ENCODE assay signal across 1 cellular context in the genomic region with DNA sequence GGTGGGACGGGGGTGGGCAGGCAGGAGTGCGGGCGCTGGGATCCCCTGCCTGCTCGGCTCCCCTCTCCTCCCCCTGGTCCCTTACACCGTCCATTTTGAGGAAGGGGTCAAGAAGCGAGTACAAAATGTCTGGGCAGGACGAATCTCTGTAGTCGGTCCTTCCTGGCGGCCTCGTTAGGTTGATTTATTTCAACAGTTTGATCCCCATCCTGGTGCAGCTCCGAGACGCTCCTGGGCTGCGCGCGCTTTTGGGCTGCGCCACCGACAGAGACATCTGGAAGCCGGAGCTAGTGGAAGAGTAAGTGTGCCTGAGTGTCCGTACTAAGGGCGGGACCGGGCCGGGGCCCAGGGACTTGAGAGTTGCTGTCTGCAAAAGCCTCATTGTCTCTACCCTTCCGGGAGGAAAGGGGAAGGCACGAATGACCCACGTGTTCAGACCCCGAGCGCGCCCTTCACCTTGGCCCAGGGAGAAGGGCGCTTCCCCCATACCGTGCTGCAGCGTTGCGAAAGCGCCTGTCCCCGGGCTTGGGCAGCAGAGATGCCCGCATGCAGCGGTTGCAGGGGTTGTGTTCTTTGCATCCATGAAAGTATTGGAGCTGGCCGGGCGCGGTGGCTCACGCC.
TF ChIP-seq lines count a peak whose summit lies in the region.

No MANE protein-coding gene starts in this region.

TF ChIP-seq in HepG2, 621 proteins besides CTCF, POLR2A, EP300 and RAD21 (continued from another document and continues in another):
- TF ChIP-seq, protein P1, sequence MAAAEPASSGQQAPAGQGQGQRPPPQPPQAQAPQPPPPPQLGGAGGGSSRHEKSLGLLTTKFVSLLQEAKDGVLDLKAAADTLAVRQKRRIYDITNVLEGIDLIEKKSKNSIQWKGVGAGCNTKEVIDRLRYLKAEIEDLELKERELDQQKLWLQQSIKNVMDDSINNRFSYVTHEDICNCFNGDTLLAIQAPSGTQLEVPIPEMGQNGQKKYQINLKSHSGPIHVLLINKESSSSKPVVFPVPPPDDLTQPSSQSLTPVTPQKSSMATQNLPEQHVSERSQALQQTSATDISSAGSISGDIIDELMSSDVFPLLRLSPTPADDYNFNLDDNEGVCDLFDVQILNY (CRISPR knock-in tag; conservative IDR thresholded peaks at IDR 0.05) = no peak
- TF ChIP-seq ZSCAN31 (CRISPR knock-in tag; IDR thresholded peaks at IDR 0.05; ENCODE audit: low read depth) (no peak), BRD4 (CRISPR knock-in tag; IDR thresholded peaks at IDR 0.05) (no peak), NBN (conservative IDR thresholded peaks at IDR 0.05) (no peak), TFAP4 (IDR thresholded peaks at IDR 0.05; ENCODE audit: borderline replicate concordance, low read depth) (no peak), DNMT3B (CRISPR knock-in tag; conservative IDR thresholded peaks at IDR 0.05) (no peak), CBX1 (IDR thresholded peaks at IDR 0.05; ENCODE audit: low read depth) (no peak), TAF15 (IDR thresholded peaks at IDR 0.05; ENCODE audit: low read depth, low read length, poor library complexity, severe bottlenecking) (no peak), STAG1 (CRISPR knock-in tag; IDR thresholded peaks at IDR 0.05) (no peak), CREB1 (IDR thresholded peaks at IDR 0.05) (no peak), CREB1 (CRISPR knock-in tag; IDR thresholded peaks at IDR 0.05) (no peak), PAWR (CRISPR knock-in tag; IDR thresholded peaks at IDR 0.05; ENCODE audit: borderline replicate concordance) (no peak), ZNF24 (IDR thresholded peaks at IDR 0.05) (no peak), SALL1 (CRISPR knock-in tag; IDR thresholded peaks at IDR 0.05) (peak; percentile 51), ZNF136 (CRISPR knock-in tag; IDR thresholded peaks at IDR 0.05; ENCODE audit: low read depth) (no peak), ZNF547 (CRISPR knock-in tag; IDR thresholded peaks at IDR 0.05) (peak; percentile 51; the same call in 1 of the 2 replicates), ARID2 (CRISPR knock-in tag; IDR thresholded peaks at IDR 0.05; ENCODE audit: borderline replicate concordance) (no peak), ZNF746 (CRISPR knock-in tag; IDR thresholded peaks at IDR 0.05) (no peak), SATB2 (CRISPR knock-in tag; IDR thresholded peaks at IDR 0.05) (no peak), FOXA3 (CRISPR knock-in tag; IDR thresholded peaks at IDR 0.05) (peak; percentile 47; the same call in 1 of the 2 replicates), POGZ (CRISPR knock-in tag; IDR thresholded peaks at IDR 0.05) (no peak), PLRG1 (conservative IDR thresholded peaks at IDR 0.05) (no peak), ZNF337 (CRISPR knock-in tag; IDR thresholded peaks at IDR 0.05; ENCODE audit: borderline replicate concordance, low read depth) (no peak), TRIM24 (CRISPR knock-in tag; IDR thresholded peaks at IDR 0.05) (no peak), ZSCAN22 (CRISPR knock-in tag; IDR thresholded peaks at IDR 0.05) (no peak), ZBTB10 (CRISPR knock-in tag; IDR thresholded peaks at IDR 0.05; ENCODE audit: borderline replicate concordance) (no peak), KDM5A (IDR thresholded peaks at IDR 0.05; ENCODE audit: borderline replicate concordance, low read length) (no peak), TBP (CRISPR knock-in tag; IDR thresholded peaks at IDR 0.05) (no peak), SKI (IDR thresholded peaks at IDR 0.05; ENCODE audit: partially characterized antibody) (peak; percentile 34), ZNF777 (CRISPR knock-in tag; IDR thresholded peaks at IDR 0.05) (peak; percentile 27; the same call in 1 of the 2 replicates), ZNF781 (CRISPR knock-in tag; IDR thresholded peaks at IDR 0.05; ENCODE audit: borderline replicate concordance, not compliant biosample characterization) (peak; percentile 39), CREM (IDR thresholded peaks at IDR 0.05) (no peak), CREM (CRISPR knock-in tag; IDR thresholded peaks at IDR 0.05) (no peak), TEAD3 (CRISPR knock-in tag; optimal IDR thresholded peaks at IDR 0.05; ENCODE audit: borderline replicate concordance) (no peak), MLLT10 (CRISPR knock-in tag; IDR thresholded peaks at IDR 0.05) (no peak), KDM5B (CRISPR knock-in tag; IDR thresholded peaks at IDR 0.05; ENCODE audit: borderline replicate concordance) (peak; percentile 18; the same call in 1 of the 2 replicates), TBX3 (IDR thresholded peaks at IDR 0.05; ENCODE audit: borderline replicate concordance) (no peak), HOXA7 (CRISPR knock-in tag; IDR thresholded peaks at IDR 0.05) (no peak), SIX1 (CRISPR knock-in tag; IDR thresholded peaks at IDR 0.05; ENCODE audit: borderline replicate concordance) (no peak), ZNF678 (CRISPR knock-in tag; IDR thresholded peaks at IDR 0.05) (no peak), MTA3 (CRISPR knock-in tag; IDR thresholded peaks at IDR 0.05) (no peak), HMGXB3 (CRISPR knock-in tag; IDR thresholded peaks at IDR 0.05; ENCODE audit: borderline replicate concordance) (no peak), MED8 (CRISPR knock-in tag; IDR thresholded peaks at IDR 0.05; ENCODE audit: insufficient replicate concordance) (no peak), RFXANK (CRISPR knock-in tag; IDR thresholded peaks at IDR 0.05) (no peak), YEATS4 (CRISPR knock-in tag; IDR thresholded peaks at IDR 0.05; ENCODE audit: borderline replicate concordance) (peak; percentile 64; the same call in 1 of the 2 replicates), ARHGAP35 (CRISPR knock-in tag; IDR thresholded peaks at IDR 0.05; ENCODE audit: borderline replicate concordance) (no peak), STAT5B (CRISPR knock-in tag; IDR thresholded peaks at IDR 0.05) (no peak)
- TF ChIP-seq, protein P2, sequence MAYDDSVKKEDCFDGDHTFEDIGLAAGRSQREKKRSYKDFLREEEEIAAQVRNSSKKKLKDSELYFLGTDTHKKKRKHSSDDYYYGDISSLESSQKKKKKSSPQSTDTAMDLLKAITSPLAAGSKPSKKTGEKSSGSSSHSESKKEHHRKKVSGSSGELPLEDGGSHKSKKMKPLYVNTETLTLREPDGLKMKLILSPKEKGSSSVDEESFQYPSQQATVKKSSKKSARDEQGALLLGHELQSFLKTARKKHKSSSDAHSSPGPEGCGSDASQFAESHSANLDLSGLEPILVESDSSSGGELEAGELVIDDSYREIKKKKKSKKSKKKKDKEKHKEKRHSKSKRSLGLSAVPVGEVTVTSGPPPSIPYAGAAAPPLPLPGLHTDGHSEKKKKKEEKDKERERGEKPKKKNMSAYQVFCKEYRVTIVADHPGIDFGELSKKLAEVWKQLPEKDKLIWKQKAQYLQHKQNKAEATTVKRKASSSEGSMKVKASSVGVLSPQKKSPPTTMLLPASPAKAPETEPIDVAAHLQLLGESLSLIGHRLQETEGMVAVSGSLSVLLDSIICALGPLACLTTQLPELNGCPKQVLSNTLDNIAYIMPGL (CRISPR knock-in tag; IDR thresholded peaks at IDR 0.05; ENCODE audit: borderline replicate concordance in 1 of 2, low read depth in 1 of 2) = 0 out of 4 replicates have a peak, but pooled peaks have one; percentile 3 to 47
- TF ChIP-seq, protein P3, sequence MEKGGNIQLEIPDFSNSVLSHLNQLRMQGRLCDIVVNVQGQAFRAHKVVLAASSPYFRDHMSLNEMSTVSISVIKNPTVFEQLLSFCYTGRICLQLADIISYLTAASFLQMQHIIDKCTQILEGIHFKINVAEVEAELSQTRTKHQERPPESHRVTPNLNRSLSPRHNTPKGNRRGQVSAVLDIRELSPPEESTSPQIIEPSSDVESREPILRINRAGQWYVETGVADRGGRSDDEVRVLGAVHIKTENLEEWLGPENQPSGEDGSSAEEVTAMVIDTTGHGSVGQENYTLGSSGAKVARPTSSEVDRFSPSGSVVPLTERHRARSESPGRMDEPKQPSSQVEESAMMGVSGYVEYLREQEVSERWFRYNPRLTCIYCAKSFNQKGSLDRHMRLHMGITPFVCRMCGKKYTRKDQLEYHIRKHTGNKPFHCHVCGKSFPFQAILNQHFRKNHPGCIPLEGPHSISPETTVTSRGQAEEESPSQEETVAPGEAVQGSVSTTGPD (CRISPR knock-in tag; IDR thresholded peaks at IDR 0.05) = no peak
- TF ChIP-seq, protein P4, sequence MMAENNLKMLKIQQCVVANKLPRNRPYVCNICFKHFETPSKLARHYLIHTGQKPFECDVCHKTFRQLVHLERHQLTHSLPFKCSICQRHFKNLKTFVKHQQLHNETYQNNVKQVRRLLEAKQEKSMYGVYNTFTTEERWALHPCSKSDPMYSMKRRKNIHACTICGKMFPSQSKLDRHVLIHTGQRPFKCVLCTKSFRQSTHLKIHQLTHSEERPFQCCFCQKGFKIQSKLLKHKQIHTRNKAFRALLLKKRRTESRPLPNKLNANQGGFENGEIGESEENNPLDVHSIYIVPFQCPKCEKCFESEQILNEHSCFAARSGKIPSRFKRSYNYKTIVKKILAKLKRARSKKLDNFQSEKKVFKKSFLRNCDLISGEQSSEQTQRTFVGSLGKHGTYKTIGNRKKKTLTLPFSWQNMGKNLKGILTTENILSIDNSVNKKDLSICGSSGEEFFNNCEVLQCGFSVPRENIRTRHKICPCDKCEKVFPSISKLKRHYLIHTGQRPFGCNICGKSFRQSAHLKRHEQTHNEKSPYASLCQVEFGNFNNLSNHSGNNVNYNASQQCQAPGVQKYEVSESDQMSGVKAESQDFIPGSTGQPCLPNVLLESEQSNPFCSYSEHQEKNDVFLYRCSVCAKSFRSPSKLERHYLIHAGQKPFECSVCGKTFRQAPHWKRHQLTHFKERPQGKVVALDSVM (CRISPR knock-in tag; IDR thresholded peaks at IDR 0.05) = no peak
- TF ChIP-seq, protein P5, sequence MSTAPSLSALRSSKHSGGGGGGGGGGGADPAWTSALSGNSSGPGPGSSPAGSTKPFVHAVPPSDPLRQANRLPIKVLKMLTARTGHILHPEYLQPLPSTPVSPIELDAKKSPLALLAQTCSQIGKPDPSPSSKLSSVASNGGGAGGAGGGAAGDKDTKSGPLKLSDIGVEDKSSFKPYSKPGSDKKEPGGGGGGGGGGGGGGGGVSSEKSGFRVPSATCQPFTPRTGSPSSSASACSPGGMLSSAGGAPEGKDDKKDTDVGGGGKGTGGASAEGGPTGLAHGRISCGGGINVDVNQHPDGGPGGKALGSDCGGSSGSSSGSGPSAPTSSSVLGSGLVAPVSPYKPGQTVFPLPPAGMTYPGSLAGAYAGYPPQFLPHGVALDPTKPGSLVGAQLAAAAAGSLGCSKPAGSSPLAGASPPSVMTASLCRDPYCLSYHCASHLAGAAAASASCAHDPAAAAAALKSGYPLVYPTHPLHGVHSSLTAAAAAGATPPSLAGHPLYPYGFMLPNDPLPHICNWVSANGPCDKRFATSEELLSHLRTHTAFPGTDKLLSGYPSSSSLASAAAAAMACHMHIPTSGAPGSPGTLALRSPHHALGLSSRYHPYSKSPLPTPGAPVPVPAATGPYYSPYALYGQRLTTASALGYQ (CRISPR knock-in tag; IDR thresholded peaks at IDR 0.05) = no peak
- TF ChIP-seq, protein P6, sequence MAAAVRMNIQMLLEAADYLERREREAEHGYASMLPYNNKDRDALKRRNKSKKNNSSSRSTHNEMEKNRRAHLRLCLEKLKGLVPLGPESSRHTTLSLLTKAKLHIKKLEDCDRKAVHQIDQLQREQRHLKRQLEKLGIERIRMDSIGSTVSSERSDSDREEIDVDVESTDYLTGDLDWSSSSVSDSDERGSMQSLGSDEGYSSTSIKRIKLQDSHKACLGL (CRISPR knock-in tag; IDR thresholded peaks at IDR 0.05) = no peak
